Comparison of ENCODE assay signal across 8 cellular contexts in the genomic region with DNA sequence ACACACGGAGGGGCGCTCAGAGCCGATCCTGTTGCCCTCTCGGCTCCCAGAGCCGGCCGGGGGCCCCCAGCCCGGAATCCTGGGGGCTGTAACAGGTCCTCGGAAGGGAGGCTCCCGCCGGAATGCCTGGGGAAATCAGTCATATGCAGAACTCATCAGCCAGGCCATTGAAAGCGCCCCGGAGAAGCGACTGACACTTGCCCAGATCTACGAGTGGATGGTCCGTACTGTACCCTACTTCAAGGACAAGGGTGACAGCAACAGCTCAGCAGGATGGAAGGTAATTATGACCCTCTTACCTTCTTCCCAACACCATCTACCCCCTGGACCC. TPM values are rescaled to one million over a fixed set of nuclear protein-coding genes. Genes with fewer than 3 reads are reported as not detected.
DNase-seq lines count a peak whose midpoint lies in the region; ATAC-seq and TF ChIP-seq lines count a peak whose summit lies in the region.

No MANE protein-coding gene starts in this region.

- no peaks in the 10 kb centered on the region for H3K36me3 ChIP-seq in rectal smooth muscle tissue (ENCODE audit: control insufficient read depth, insufficient read depth, low read length)

- H3K27ac ChIP-seq in rectal smooth muscle tissue (ENCODE audit: low read depth, low read length): no peak overlapping the region

- in situ Hi-C loops in G401 (cut with HindIII; ENCODE audit: low sequenced_read_pairs): no loop called here

- H3K27me3 ChIP-seq in rectal smooth muscle tissue (ENCODE audit: control insufficient read depth, insufficient read depth, low read length): peaks cover 5% of the 10 kb centered on the region

- H3K9ac ChIP-seq in rectal smooth muscle tissue (ENCODE audit: low read length): no peak overlapping the region

- H3K4me3 ChIP-seq in fibroblast of villous mesenchyme (ENCODE audit: low read depth, low read length) (peak overlapping the region; percentile 69), rectal smooth muscle tissue (ENCODE audit: low read length) (peak overlapping the region; percentile 64)

- DNase-seq in G401 (ENCODE audit: low spot score) (peak; percentile 2), fibroblast of villous mesenchyme (ENCODE audit: low read depth) (no peak), COLO829 (ENCODE audit: low spot score) (no peak), putamen (ENCODE audit: low spot score) (no peak), GM19238 (ENCODE audit: insufficient read length, low spot score) (no peak)

- no peak for TF ChIP-seq CTCF in fibroblast of villous mesenchyme (IDR thresholded peaks at IDR 0.05; ENCODE audit: insufficient read depth, low read depth, low read length)

- peak; percentile 2; the same call in 1 of the 3 replicates for ATAC-seq in SK-N-SH treated with all-trans-retinoic acid at 6 μM for 48 hours
- ATAC-seq in GM21619 (IDR thresholded peaks at IDR 0.05; ENCODE audit: unreplicated experiment): no peak

- peaks cover 3% of the 10 kb centered on the region for H3K4me1 ChIP-seq in rectal smooth muscle tissue (ENCODE audit: control insufficient read depth, insufficient read depth, low read length)

TF ChIP-seq in SK-N-SH treated with all-trans-retinoic acid at 6 μM for 48 hours, 23 proteins besides CTCF, POLR2A, EP300 and RAD21:
- TF ChIP-seq, protein P1, sequence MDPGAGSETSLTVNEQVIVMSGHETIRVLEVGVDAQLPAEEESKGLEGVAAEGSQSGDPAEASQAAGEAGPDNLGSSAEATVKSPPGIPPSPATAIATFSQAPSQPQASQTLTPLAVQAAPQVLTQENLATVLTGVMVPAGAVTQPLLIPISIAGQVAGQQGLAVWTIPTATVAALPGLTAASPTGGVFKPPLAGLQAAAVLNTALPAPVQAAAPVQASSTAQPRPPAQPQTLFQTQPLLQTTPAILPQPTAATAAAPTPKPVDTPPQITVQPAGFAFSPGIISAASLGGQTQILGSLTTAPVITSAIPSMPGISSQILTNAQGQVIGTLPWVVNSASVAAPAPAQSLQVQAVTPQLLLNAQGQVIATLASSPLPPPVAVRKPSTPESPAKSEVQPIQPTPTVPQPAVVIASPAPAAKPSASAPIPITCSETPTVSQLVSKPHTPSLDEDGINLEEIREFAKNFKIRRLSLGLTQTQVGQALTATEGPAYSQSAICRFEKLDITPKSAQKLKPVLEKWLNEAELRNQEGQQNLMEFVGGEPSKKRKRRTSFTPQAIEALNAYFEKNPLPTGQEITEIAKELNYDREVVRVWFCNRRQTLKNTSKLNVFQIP (CRISPR knock-in tag; IDR thresholded peaks at IDR 0.05; ENCODE audit: borderline replicate concordance, low read depth): no peak
- TF ChIP-seq BACH2 (CRISPR knock-in tag; IDR thresholded peaks at IDR 0.05; ENCODE audit: borderline replicate concordance) (no peak), ZC3H10 (CRISPR knock-in tag; IDR thresholded peaks at IDR 0.05) (no peak), ZNF8 (CRISPR knock-in tag; IDR thresholded peaks at IDR 0.05) (no peak), RARB (CRISPR knock-in tag; IDR thresholded peaks at IDR 0.05) (no peak), SNAI2 (CRISPR knock-in tag; IDR thresholded peaks at IDR 0.05) (no peak)
- TF ChIP-seq, protein P2, sequence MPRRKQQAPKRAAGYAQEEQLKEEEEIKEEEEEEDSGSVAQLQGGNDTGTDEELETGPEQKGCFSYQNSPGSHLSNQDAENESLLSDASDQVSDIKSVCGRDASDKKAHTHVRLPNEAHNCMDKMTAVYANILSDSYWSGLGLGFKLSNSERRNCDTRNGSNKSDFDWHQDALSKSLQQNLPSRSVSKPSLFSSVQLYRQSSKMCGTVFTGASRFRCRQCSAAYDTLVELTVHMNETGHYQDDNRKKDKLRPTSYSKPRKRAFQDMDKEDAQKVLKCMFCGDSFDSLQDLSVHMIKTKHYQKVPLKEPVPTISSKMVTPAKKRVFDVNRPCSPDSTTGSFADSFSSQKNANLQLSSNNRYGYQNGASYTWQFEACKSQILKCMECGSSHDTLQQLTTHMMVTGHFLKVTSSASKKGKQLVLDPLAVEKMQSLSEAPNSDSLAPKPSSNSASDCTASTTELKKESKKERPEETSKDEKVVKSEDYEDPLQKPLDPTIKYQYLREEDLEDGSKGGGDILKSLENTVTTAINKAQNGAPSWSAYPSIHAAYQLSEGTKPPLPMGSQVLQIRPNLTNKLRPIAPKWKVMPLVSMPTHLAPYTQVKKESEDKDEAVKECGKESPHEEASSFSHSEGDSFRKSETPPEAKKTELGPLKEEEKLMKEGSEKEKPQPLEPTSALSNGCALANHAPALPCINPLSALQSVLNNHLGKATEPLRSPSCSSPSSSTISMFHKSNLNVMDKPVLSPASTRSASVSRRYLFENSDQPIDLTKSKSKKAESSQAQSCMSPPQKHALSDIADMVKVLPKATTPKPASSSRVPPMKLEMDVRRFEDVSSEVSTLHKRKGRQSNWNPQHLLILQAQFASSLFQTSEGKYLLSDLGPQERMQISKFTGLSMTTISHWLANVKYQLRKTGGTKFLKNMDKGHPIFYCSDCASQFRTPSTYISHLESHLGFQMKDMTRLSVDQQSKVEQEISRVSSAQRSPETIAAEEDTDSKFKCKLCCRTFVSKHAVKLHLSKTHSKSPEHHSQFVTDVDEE (CRISPR knock-in tag; IDR thresholded peaks at IDR 0.05): no peak

RNA-seq across cellular contexts. Expression of a gene that starts 1.0 kb away (rescaled TPM):
- total RNA-seq in G401 (2014; rRNA removed; shearing (Covaris generic)): 3.4 and 3.7 TPM in 2 replicates
- 4.3 and 4.5 TPM in 2 replicates for total RNA-seq in fibroblast of villous mesenchyme

RNA-seq across cellular contexts. Expression of a gene that starts 9.9 kb away (rescaled TPM):
- not detected in 2 replicates for total RNA-seq in G401 (2014; rRNA removed; shearing (Covaris generic))
- total RNA-seq in fibroblast of villous mesenchyme: not detected in 2 replicates

RNA-seq across cellular contexts. Expression of a gene that starts 14.7 kb away (rescaled TPM):
- total RNA-seq in G401 (2014; rRNA removed; shearing (Covaris generic)): not detected in 2 replicates
- not detected in 2 replicates for total RNA-seq in fibroblast of villous mesenchyme

RNA-seq across cellular contexts. Expression of a gene that starts 21.7 kb away (rescaled TPM):
- 10.8 and 17.7 TPM in 2 replicates for total RNA-seq in G401 (2014; rRNA removed; shearing (Covaris generic))
- 31.5 and 34.5 TPM in 2 replicates for total RNA-seq in fibroblast of villous mesenchyme

RNA-seq across cellular contexts. Expression of a gene that starts 28.5 kb away (rescaled TPM):
- total RNA-seq in G401 (2014; rRNA removed; shearing (Covaris generic)): 86.3 and 127 TPM in 2 replicates
- total RNA-seq in fibroblast of villous mesenchyme: 61.5 and 73.4 TPM in 2 replicates
